In the genomic region with DNA sequence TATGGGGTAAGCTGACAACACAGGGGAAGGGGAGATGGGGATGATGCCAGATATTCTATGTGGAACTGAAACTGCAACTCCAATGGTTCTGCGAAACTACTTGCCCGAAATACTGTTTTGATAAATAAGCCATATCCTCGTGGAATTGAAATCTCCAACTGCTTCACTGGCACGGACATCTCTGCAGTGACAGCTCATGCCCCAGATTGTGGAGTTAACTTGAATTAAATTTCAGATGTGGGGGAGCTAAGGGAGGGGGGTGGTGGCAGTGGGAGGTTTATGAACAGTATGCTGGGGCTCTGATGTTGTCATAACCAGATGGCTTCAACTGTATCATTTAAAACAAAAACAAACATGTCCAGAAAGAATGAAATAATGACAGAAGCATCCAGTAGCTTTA, we compare ENCODE assay signal across 16 cellular contexts. TPM values are rescaled to one million over a fixed set of nuclear protein-coding genes. Genes with fewer than 3 reads are reported as not detected.
DNase-seq lines count a peak whose midpoint lies in the region; ATAC-seq and TF ChIP-seq lines count a peak whose summit lies in the region.
"Had no signal": no experiment of that assay in that cellular context is flagged by ENCODE, and none has a peak within 500 bp of the region (broad histone marks: within the 10 kb centered on the region; RNA-seq: fewer than 3 reads in every experiment).

No MANE protein-coding gene starts in this region.

- H3K36me3 ChIP-seq in gastroesophageal sphincter = peaks cover 0 to 100% of the 10 kb centered on the region in 2 donors
- peaks cover 60 to 99% (median 97%) of the 10 kb centered on the region in 4 donors for H3K36me3 ChIP-seq in stomach

- ATAC-seq in gastroesophageal sphincter = no peak
- ATAC-seq in HG03520 (IDR thresholded peaks at IDR 0.05; ENCODE audit: unreplicated experiment) = no peak

- H3K9me3 ChIP-seq in gastroesophageal sphincter (no peaks in the 10 kb centered on the region), stomach (no peaks in the 10 kb centered on the region)
- H3K9me3 ChIP-seq: SJCRH30 had no signal

- no peaks in the 10 kb centered on the region for H3K27me3 ChIP-seq in gastroesophageal sphincter
- no peaks in the 10 kb centered on the region for H3K27me3 ChIP-seq in stomach
- H3K27me3 ChIP-seq: SJCRH30 had no signal

- TF ChIP-seq POLR2A in gastroesophageal sphincter (IDR thresholded peaks at IDR 0.05) (no peak), stomach (IDR thresholded peaks at IDR 0.05) (no peak)

- intact Hi-C loops in stomach (cut with DNase I; ENCODE audit: low total_unique reads) = no loop called here

- WGBS in gastroesophageal sphincter (ENCODE audit: low coverage in 1 of 2), 2 donors = 79 to 84% methylated on average over 4 of the region's 4 CpGs
- WGBS in stomach, 5 donors = 77 to 90% (median 89%) methylated on average over 4 of the region's 4 CpGs

- TF ChIP-seq CTCF in VCaP (conservative IDR thresholded peaks at IDR 0.05) (no peak), gastroesophageal sphincter (IDR thresholded peaks at IDR 0.05) (no peak), stomach (IDR thresholded peaks at IDR 0.05) (no peak)

- H3K4me3 ChIP-seq in gastroesophageal sphincter (no peak overlapping the region), stomach (no peak overlapping the region)
- H3K4me3 ChIP-seq: PC-9, SJCRH30 had no signal

- H3K4me1 ChIP-seq in gastroesophageal sphincter = peaks cover 6 to 54% (median 7%) of the 10 kb centered on the region in 3 donors
- H3K4me1 ChIP-seq in stomach = peaks cover 0 to 33% (median 15%) of the 10 kb centered on the region in 4 donors
- H3K4me1 ChIP-seq: SJCRH30 had no signal

- DNase-seq in Ammon's horn (ENCODE audit: low spot score) (peak; percentile 61), stomach (no peak), NCI-H69 (lab: John Stamatoyannopoulos, UW) (no peak), NCI-H1417 (lab: John Stamatoyannopoulos, UW) (no peak)
- DNase-seq: AML-193, COR-L47, DMS153, Karpas-422, NCI-H1105 treated with DMSO at 0.1 percent for 48 hours, NCI-H2029 treated with DMSO at 0.1 percent for 48 hours, NCI-H510A, PC-9, SJCRH30 had no signal

- H3K27ac ChIP-seq in VCaP (peak overlapping the region; percentile 89), gastroesophageal sphincter (peak overlapping the region; percentile 11 to 62 (median 32)), stomach (peak overlapping the region in 3 of 5 donors; percentile 30 to 58 (median 35))
- H3K27ac ChIP-seq: PC-9, SJCRH30 had no signal

- TF ChIP-seq EP300 in gastroesophageal sphincter (IDR thresholded peaks at IDR 0.05) (no peak), stomach (IDR thresholded peaks at IDR 0.05) (no peak)

RNA-seq across cellular contexts. Expression of a gene that starts 21.8 kb away (rescaled TPM):
- 10 to 100 TPM; 24.4 to 26.4 (median 25.0) TPM for total RNA-seq in gastroesophageal sphincter
- 10 to 100 TPM in 1 of 5 donors, 1 to 10 TPM in 2, not detected in 2; 1.0 to 10.7 (median 1.3) TPM for total RNA-seq in stomach
- 1 to 10 TPM in 1 of 3 donors, under 1 TPM in 2; 0.50 to 2.6 (median 0.92) TPM for polyA plus RNA-seq in stomach
- total RNA-seq: PC-9 had no signal

Comparison
In these comparisons a context has a peak if more than half of its experiments do, and no peak if none do; other contexts are left out.
1. H3K27ac ChIP-seq: peak in every context shown above with its lines; median percentile 89 in VCaP; 35 in stomach; 32 in gastroesophageal sphincter.